ENCODE assay signal across 1 cellular context in the genomic region with DNA sequence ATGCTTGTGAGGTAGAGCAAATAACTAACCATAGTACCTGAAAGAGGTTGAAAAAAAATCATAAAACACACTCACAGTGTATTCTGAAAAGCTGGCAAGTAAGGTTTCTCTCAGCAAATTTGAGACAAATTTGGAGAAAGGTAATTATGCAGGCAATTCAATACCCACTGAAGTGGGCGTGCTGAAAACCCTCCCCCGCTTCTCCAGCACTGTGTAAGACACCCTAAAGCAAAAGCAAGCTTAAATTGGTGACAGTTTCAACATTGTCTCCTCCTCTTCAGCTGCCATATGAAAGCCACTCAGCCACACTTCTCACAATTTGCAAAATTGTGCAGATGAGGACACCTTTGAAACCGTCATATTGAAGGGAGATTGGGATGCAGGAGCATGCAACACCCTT.
TF ChIP-seq lines count a peak whose summit lies in the region.

No MANE protein-coding gene starts in this region.

TF ChIP-seq in GM23338, 12 proteins besides CTCF, POLR2A, EP300 and RAD21 (continued from another document):
- no peak for TF ChIP-seq ZNF462 (CRISPR knock-in tag; IDR thresholded peaks at IDR 0.05)
- no peak for TF ChIP-seq EZH2 (IDR thresholded peaks at IDR 0.05; ENCODE audit: low read depth, unreplicated experiment)
- no peak for TF ChIP-seq EZH2phosphoT487 (IDR thresholded peaks at IDR 0.05; ENCODE audit: unreplicated experiment)
- TF ChIP-seq ZNF114 (CRISPR knock-in tag; IDR thresholded peaks at IDR 0.05) = no peak
- TF ChIP-seq ZNF331 (CRISPR knock-in tag; IDR thresholded peaks at IDR 0.05; ENCODE audit: low read depth) = no peak
- TF ChIP-seq POLR2AphosphoS5 (IDR thresholded peaks at IDR 0.05; ENCODE audit: low read depth) = no peak
- TF ChIP-seq ETS1 (IDR thresholded peaks at IDR 0.05) = no peak
- TF ChIP-seq NANOG (IDR thresholded peaks at IDR 0.05; ENCODE audit: borderline replicate concordance) = no peak
TF ChIP-seq in GM23338: peak in this region for 0.
